Comparison of ENCODE assay signal across 9 cellular contexts in genomic region chr18:10482985-10483949, GRCh38. TPM values are rescaled to one million over a fixed set of nuclear protein-coding genes. Genes with fewer than 3 reads are reported as not detected.
DNase-seq lines count a peak whose midpoint lies in the region; ATAC-seq and TF ChIP-seq lines count a peak whose summit lies in the region.
"Had no signal": no experiment of that assay in that cellular context is flagged by ENCODE, and none has a peak within 500 bp of the region (broad histone marks: within the 10 kb centered on the region; RNA-seq: fewer than 3 reads in every experiment).

No MANE protein-coding gene starts in this region.

- peak overlapping the region in 1 of 5 donors; percentile 25 for H3K27ac ChIP-seq in stomach

- no peaks in the 10 kb centered on the region for H3K9me3 ChIP-seq in stomach

- no peak for TF ChIP-seq EP300 in stomach (IDR thresholded peaks at IDR 0.05)

- no peak for TF ChIP-seq CTCF in stomach (IDR thresholded peaks at IDR 0.05)

- H3K36me3 ChIP-seq in stomach, result peaks cover 10 to 69% (median 31%) of the 10 kb centered on the region in 4 donors

- intact Hi-C loops in stomach (cut with DNase I; ENCODE audit: low total_unique reads), result no loop called here

- 72 to 84% (median 78%) methylated on average over 19 to 20 of the region's 20 CpGs for WGBS in stomach, 5 donors

- H3K27ac Mint-ChIP-seq in stimulated activated naive B cell treated with anti-CD40 and anti-IgM and Interleukin-4, amounts not matched to agents 10 μg/mL and 1 μg/mL and 100 μg/mL, for 72 hours, result peak overlapping the region; percentile 92

- DNase-seq in OCI-M1 (lab: John Stamatoyannopoulos, UW) (peak; percentile 36), stomach (no peak), activated gamma-delta T cell treated with Interleukin-2 at 50 U/mL for 16 hours (no peak)
- peak; percentile 56 for DNase-seq in stimulated activated naive B cell treated with anti-CD40 and anti-IgM and Interleukin-4, amounts not matched to agents 10 μg/mL and 1 μg/mL and 100 μg/mL, for 72 hours
- DNase-seq in activated CD4-positive, alpha-beta T cell treated with anti-CD3 and anti-CD28 coated beads for 4 hours, result no peak

- TF ChIP-seq POLR2A in stomach (IDR thresholded peaks at IDR 0.05), result no peak

- peaks cover 0 to 10% (median 4%) of the 10 kb centered on the region in 4 donors for H3K4me1 ChIP-seq in stomach

- peak overlapping the region; percentile 29 to 54 for H3K4me3 Mint-ChIP-seq in stimulated activated naive B cell treated with anti-CD40 and anti-IgM and Interleukin-4, amounts not matched to agents 10 μg/mL and 1 μg/mL and 100 μg/mL, for 72 hours

- ATAC-seq in GM19043 (IDR thresholded peaks at IDR 0.05; ENCODE audit: low read depth, unreplicated experiment) (peak; percentile 82), HG02938 (IDR thresholded peaks at IDR 0.05; ENCODE audit: unreplicated experiment) (peak; percentile 76), HG03025 (IDR thresholded peaks at IDR 0.05; ENCODE audit: low FRiP score, unreplicated experiment) (no peak)
- ATAC-seq in stimulated activated naive B cell treated with anti-CD40 and anti-IgM and Interleukin-4, amounts not matched to agents 10 μg/mL and 1 μg/mL and 100 μg/mL, for 72 hours (replicated peaks), result peak; percentile 78 to 81

- H3K27me3 ChIP-seq in stomach, result no peaks in the 10 kb centered on the region

- H3K27me3 Mint-ChIP-seq in stimulated activated naive B cell treated with anti-CD40 and anti-IgM and Interleukin-4, amounts not matched to agents 10 μg/mL and 1 μg/mL and 100 μg/mL, for 72 hours, result no peaks in the 10 kb centered on the region

- H3K4me3 ChIP-seq in stomach, result no peak overlapping the region

- peaks cover 56 to 84% of the 10 kb centered on the region in 2 donors for H3K4me1 Mint-ChIP-seq in stimulated activated naive B cell treated with anti-CD40 and anti-IgM and Interleukin-4, amounts not matched to agents 10 μg/mL and 1 μg/mL and 100 μg/mL, for 72 hours

- no peaks in the 10 kb centered on the region for H3K9me3 Mint-ChIP-seq in stimulated activated naive B cell treated with anti-CD40 and anti-IgM and Interleukin-4, amounts not matched to agents 10 μg/mL and 1 μg/mL and 100 μg/mL, for 72 hours

- peaks cover 6 to 15% of the 10 kb centered on the region in 2 donors for H3K36me3 Mint-ChIP-seq in stimulated activated naive B cell treated with anti-CD40 and anti-IgM and Interleukin-4, amounts not matched to agents 10 μg/mL and 1 μg/mL and 100 μg/mL, for 72 hours

RNA-seq across cellular contexts. Expression of gene APCDD1, which starts 28.8 kb away (rescaled TPM):
- total RNA-seq in stomach, result 100 to 1,000 TPM in 1 of 5 donors, 10 to 100 TPM in 4; 11.0 to 142 (median 27.4) TPM
- polyA plus RNA-seq in stomach, result 10 to 100 TPM; 23.2 to 32.0 (median 24.3) TPM
- total RNA-seq: HT1080 had no signal

RNA-seq across cellular contexts. Expression of gene NAPG, which starts 42.6 kb away (rescaled TPM):
- 10 to 100 TPM in 3 of 5 donors, 1 to 10 TPM in 2; 5.5 to 83.7 (median 31.7) TPM for total RNA-seq in stomach
- 10 to 100 TPM; 12.1 to 22.9 (median 12.4) TPM for polyA plus RNA-seq in stomach

Comparison
In these comparisons a context has a peak if more than half of its experiments do, and no peak if none do; other contexts are left out.
1. DNase-seq: peak in OCI-M1 (single experiment) and stimulated activated naive B cell treated with anti-CD40 and anti-IgM and Interleukin-4, amounts not matched to agents 10 μg/mL and 1 μg/mL and 100 μg/mL, for 72 hours (single experiment); none in stomach (single experiment), activated CD4-positive, alpha-beta T cell treated with anti-CD3 and anti-CD28 coated beads for 4 hours (0 of 2) and activated gamma-delta T cell treated with Interleukin-2 at 50 U/mL for 16 hours (single experiment).